In the genomic region with DNA sequence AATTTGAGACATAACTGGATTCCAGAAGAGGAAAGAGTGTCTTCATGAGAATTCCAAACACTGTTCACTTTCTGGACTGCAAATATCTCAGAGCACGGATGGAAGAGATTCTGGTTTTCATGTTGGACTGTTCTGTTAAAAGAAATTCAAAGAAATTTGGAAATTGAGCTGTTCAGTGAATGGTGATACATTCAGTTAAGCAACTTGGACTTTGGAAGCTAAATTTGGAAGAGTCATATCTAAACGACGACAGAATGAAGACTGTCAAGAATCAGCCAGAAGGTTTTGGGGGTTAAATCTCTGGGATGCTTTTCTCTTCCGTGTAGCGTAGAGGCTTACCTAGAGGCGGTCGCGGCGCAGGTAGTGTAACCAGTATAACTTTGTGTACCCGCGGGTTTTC, we compare ENCODE assay signal across 25 cellular contexts.
"Had no signal": no experiment of that assay in that cellular context is flagged by ENCODE, and none has a peak within 500 bp of the region (broad histone marks: within the 10 kb centered on the region; RNA-seq: fewer than 3 reads in every experiment).

No MANE protein-coding gene starts in this region.

- H3K4me3 ChIP-seq: dorsolateral prefrontal cortex, heart right ventricle, left lung, lower lobe of right lung, pancreas, smooth muscle cell, tibial artery, upper lobe of left lung, uterus had no signal

- H3K4me2 ChIP-seq: smooth muscle cell had no signal

- H3K27ac Mint-ChIP-seq: progenitor cell of endocrine pancreas; stimulated activated memory B cell treated with anti-CD40 and anti-IgM and Interleukin-4, amounts not matched to agents 10 μg/mL and 1 μg/mL and 100 μg/mL, for 72 hours; stimulated activated naive CD8-positive, alpha-beta T cell treated with anti-CD3 and anti-CD28 coated beads, Interleukin-15, Interleukin-2, amounts not matched to agents 100 ng/mL and 50 ng/mL, for 24 hours had no signal

- H3K27ac ChIP-seq: dorsolateral prefrontal cortex, heart right ventricle, left lung, lower lobe of right lung, pancreas, tibial artery, upper lobe of left lung, uterus had no signal

- FAIRE-seq: endometrium, islet of Langerhans, pancreas had no signal

- H3K27me3 Mint-ChIP-seq: natural killer cell treated with Interleukin-12 subunit alpha and Interleukin-12 subunit beta and Interleukin-15 and Interleukin-18, amount 100 ng/mL, for 72 hours; progenitor cell of endocrine pancreas; stimulated activated memory B cell treated with anti-CD40 and anti-IgM and Interleukin-4, amounts not matched to agents 10 μg/mL and 1 μg/mL and 100 μg/mL, for 72 hours; stimulated activated naive CD8-positive, alpha-beta T cell treated with anti-CD3 and anti-CD28 coated beads, Interleukin-15, Interleukin-2, amounts not matched to agents 100 ng/mL and 50 ng/mL, for 24 hours had no signal

- H3K9me3 ChIP-seq: heart right ventricle, left lung, lower lobe of right lung, pancreas, tibial artery, upper lobe of left lung, uterus had no signal

- H3K27me3 ChIP-seq: dorsolateral prefrontal cortex, heart right ventricle, left lung, pancreas, tibial artery, upper lobe of left lung, uterus had no signal

- ATAC-seq: heart right ventricle; left lung; lower lobe of right lung; natural killer cell treated with Interleukin-12 subunit alpha and Interleukin-12 subunit beta and Interleukin-15 and Interleukin-18, amount 100 ng/mL, for 72 hours; right cardiac atrium; stimulated activated memory B cell treated with anti-CD40 and anti-IgM and Interleukin-4, amounts not matched to agents 10 μg/mL and 1 μg/mL and 100 μg/mL, for 72 hours had no signal

- DNase-seq: cortex of kidney; dorsolateral prefrontal cortex; effector memory CD4-positive, alpha-beta T cell; foreskin melanocyte; heart right ventricle; hypothalamus; left lung; lower lobe of right lung; mesenchymal stem cell; midbrain; occipital lobe; pancreas; right cardiac atrium; stimulated activated CD4-positive, alpha-beta T cell treated with anti-CD3 and anti-CD28 coated beads, Interleukin-4, amount 100 ng/mL, for 1 hour; stimulated activated CD8-positive, alpha-beta memory T cell treated with anti-CD3 and anti-CD28 coated beads, Interleukin-4, amount 100 ng/mL, for 48 hours; tibial artery; upper lobe of left lung; uterus had no signal

- H3K9me3 Mint-ChIP-seq: natural killer cell treated with Interleukin-12 subunit alpha and Interleukin-12 subunit beta and Interleukin-15 and Interleukin-18, amount 100 ng/mL, for 72 hours; stimulated activated memory B cell treated with anti-CD40 and anti-IgM and Interleukin-4, amounts not matched to agents 10 μg/mL and 1 μg/mL and 100 μg/mL, for 72 hours; stimulated activated naive CD8-positive, alpha-beta T cell treated with anti-CD3 and anti-CD28 coated beads, Interleukin-15, Interleukin-2, amounts not matched to agents 100 ng/mL and 50 ng/mL, for 24 hours had no signal

- H3K4me3 Mint-ChIP-seq: natural killer cell treated with Interleukin-12 subunit alpha and Interleukin-12 subunit beta and Interleukin-15 and Interleukin-18, amount 100 ng/mL, for 72 hours; stimulated activated memory B cell treated with anti-CD40 and anti-IgM and Interleukin-4, amounts not matched to agents 10 μg/mL and 1 μg/mL and 100 μg/mL, for 72 hours; stimulated activated naive CD8-positive, alpha-beta T cell treated with anti-CD3 and anti-CD28 coated beads, Interleukin-15, Interleukin-2, amounts not matched to agents 100 ng/mL and 50 ng/mL, for 24 hours had no signal

- H3K4me1 ChIP-seq: left lung, lower lobe of right lung, pancreas, upper lobe of left lung, uterus had no signal
